Comparison of ENCODE assay signal across 18 cellular contexts in the genomic region with DNA sequence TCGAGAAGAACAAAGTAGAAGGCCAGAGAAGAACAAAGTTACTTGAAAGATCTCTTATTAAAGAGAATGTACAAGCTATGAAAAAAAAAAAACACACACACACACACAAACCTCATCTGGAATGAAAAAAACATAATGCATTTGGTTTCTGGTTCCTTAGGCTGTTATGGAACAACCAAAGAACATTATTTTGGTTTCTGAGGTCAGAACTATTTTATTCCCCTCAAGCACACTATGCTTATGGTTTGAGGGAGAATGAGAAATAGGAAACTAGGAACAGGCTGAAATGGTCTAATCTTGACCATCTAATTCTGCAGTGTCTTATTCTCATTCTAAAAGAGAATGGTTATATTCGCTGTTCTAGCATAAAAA. TPM values are rescaled to one million over a fixed set of nuclear protein-coding genes. Genes with fewer than 3 reads are reported as not detected.
DNase-seq lines count a peak whose midpoint lies in the region; ATAC-seq, FAIRE-seq and TF ChIP-seq lines count a peak whose summit lies in the region.
"Had no signal": no experiment of that assay in that cellular context is flagged by ENCODE, and none has a peak within 500 bp of the region (broad histone marks: within the 10 kb centered on the region; RNA-seq: fewer than 3 reads in every experiment).

No MANE protein-coding gene starts in this region.

- no peaks in the 10 kb centered on the region for H3K27me3 ChIP-seq in BLaER1 treated with 17β-estradiol and CSF1 and Interleukin-3, amounts not matched to agents 10 nM and 100 nM
- H3K27me3 ChIP-seq in psoas muscle (ENCODE audit: insufficient read depth in 3 of 3, low read length in 2 of 3): peaks cover 2 to 19% (median 3%) of the 10 kb centered on the region in 3 donors
- peaks cover 16% of the 10 kb centered on the region for H3K27me3 ChIP-seq in H7 (ENCODE audit: control insufficient read depth, insufficient read depth, low read length)

- 91 to 98% (median 93%) methylated on average over 2 of the region's 2 CpGs for WGBS in psoas muscle, 3 donors

- peak; percentile 33 for FAIRE-seq in GM12892 (lab: Jason Lieb, UNC)
- FAIRE-seq: G401.6, HTR-8/SVneo had no signal

- no peaks in the 10 kb centered on the region for H3K9me3 ChIP-seq in BLaER1 treated with 17β-estradiol and CSF1 and Interleukin-3, amounts not matched to agents 10 nM and 100 nM (replicated peaks in 1 of 11)
- no peaks in the 10 kb centered on the region for H3K9me3 ChIP-seq in psoas muscle

- H3K36me3 Mint-ChIP-seq in activated T-helper 17 cell treated with anti-CD3 and anti-CD28 coated beads, Interleukin-2, amount 50 U/mL, for 72 hours (ENCODE audit: low read depth): peaks cover 100% of the 10 kb centered on the region
- peaks cover 2 to 7% (median 6%) of the 10 kb centered on the region in 3 donors for H3K36me3 Mint-ChIP-seq in immature natural killer cell
- H3K36me3 Mint-ChIP-seq: mesothelial cell of epicardium had no signal

- no peak overlapping the region for H3K4me3 ChIP-seq in BLaER1 treated with 17β-estradiol and CSF1 and Interleukin-3, amounts not matched to agents 10 nM and 100 nM
- H3K4me3 ChIP-seq in psoas muscle (no peak overlapping the region), H7 (ENCODE audit: insufficient read depth, low read depth, low read length) (no peak overlapping the region)

- H3K9me3 Mint-ChIP-seq in activated T-helper 17 cell treated with anti-CD3 and anti-CD28 coated beads, Interleukin-2, amount 50 U/mL, for 72 hours: no peaks in the 10 kb centered on the region
- H3K9me3 Mint-ChIP-seq in immature natural killer cell: no peaks in the 10 kb centered on the region
- H3K9me3 Mint-ChIP-seq: CD14-positive monocyte, mesothelial cell of epicardium had no signal

- H3K27me3 Mint-ChIP-seq in activated T-helper 17 cell treated with anti-CD3 and anti-CD28 coated beads, Interleukin-2, amount 50 U/mL, for 72 hours: no peaks in the 10 kb centered on the region
- H3K27me3 Mint-ChIP-seq in immature natural killer cell (ENCODE audit: low read depth in 3 of 3): peaks cover 5 to 19% (median 18%) of the 10 kb centered on the region in 3 donors

- peaks cover 38 to 93% (median 72%) of the 10 kb centered on the region in 10 experiments for H3K4me1 ChIP-seq in BLaER1 treated with 17β-estradiol and CSF1 and Interleukin-3, amounts not matched to agents 10 nM and 100 nM
- H3K4me1 ChIP-seq in psoas muscle: peaks cover 6% of the 10 kb centered on the region

- ATAC-seq in activated T-helper 17 cell treated with anti-CD3 and anti-CD28 coated beads, Interleukin-2, amount 50 U/mL, for 72 hours (replicated peaks): no peak
- no peak for ATAC-seq in GM18858 (IDR thresholded peaks at IDR 0.05; ENCODE audit: unreplicated experiment)
- ATAC-seq in psoas muscle: no peak
- ATAC-seq: left lobe of liver had no signal

- H3K4me3 Mint-ChIP-seq in activated T-helper 17 cell treated with anti-CD3 and anti-CD28 coated beads, Interleukin-2, amount 50 U/mL, for 72 hours: peak overlapping the region; percentile 90
- peak overlapping the region in 3 of 5 donors; percentile 22 to 91 (median 68) for H3K4me3 Mint-ChIP-seq in immature natural killer cell
- H3K4me3 Mint-ChIP-seq: CD14-positive monocyte, mesothelial cell of epicardium had no signal

- H3K9ac ChIP-seq in BLaER1 treated with 17β-estradiol and CSF1 and Interleukin-3, amounts not matched to agents 10 nM and 100 nM: no peak overlapping the region

- H4K20me1 ChIP-seq in BLaER1 treated with 17β-estradiol and CSF1 and Interleukin-3, amounts not matched to agents 10 nM and 100 nM: peaks cover 0 to 100% (median 55%) of the 10 kb centered on the region in 11 experiments; a peak in 17 of 22 replicates

- H3K4me1 Mint-ChIP-seq in activated T-helper 17 cell treated with anti-CD3 and anti-CD28 coated beads, Interleukin-2, amount 50 U/mL, for 72 hours: peaks cover 38% of the 10 kb centered on the region
- peaks cover 67 to 85% of the 10 kb centered on the region in 2 donors for H3K4me1 Mint-ChIP-seq in immature natural killer cell

- no peak for TF ChIP-seq POLR2A in GM12892 (IDR thresholded peaks at IDR 0.05; ENCODE audit: low read depth, low read length)

- TF ChIP-seq CTCF in psoas muscle (IDR thresholded peaks at IDR 0.05): no peak

- H3K36me3 ChIP-seq in BLaER1 treated with 17β-estradiol and CSF1 and Interleukin-3, amounts not matched to agents 10 nM and 100 nM: peaks cover 0 to 98% (median 84%) of the 10 kb centered on the region in 11 experiments; a peak in 20 of 22 replicates
- no peaks in the 10 kb centered on the region for H3K36me3 ChIP-seq in psoas muscle (ENCODE audit: insufficient read depth in 1 of 2, low read depth in 1 of 2)
- H3K36me3 ChIP-seq in H7 (replicated peaks; ENCODE audit: control insufficient read depth, insufficient read depth, low read length): no peaks in the 10 kb centered on the region

- DNase-seq in GM12892 (ENCODE audit: insufficient read length): no peak
- DNase-seq in immature natural killer cell: no peak
- no peak for DNase-seq in psoas muscle
- no peak for DNase-seq in H7
- DNase-seq in SIG-M5 (lab: John Stamatoyannopoulos, UW): no peak
- DNase-seq: amygdala, DMS153, foreskin fibroblast, Karpas-422, NCI-H187 had no signal

- intact Hi-C loops in psoas muscle (cut with DNase I): loop anchor here in 1 of 2 donors (5.0 kb wide), 1 partner anchor 103 kb away; no protein-coding TSS in a partner anchor

- peak overlapping the region in 9 of 11 experiments; percentile 13 to 95 (median 51); a peak in 12 of 22 replicates for H3K4me2 ChIP-seq in BLaER1 treated with 17β-estradiol and CSF1 and Interleukin-3, amounts not matched to agents 10 nM and 100 nM

- peak overlapping the region; percentile 95 for H3K27ac Mint-ChIP-seq in activated T-helper 17 cell treated with anti-CD3 and anti-CD28 coated beads, Interleukin-2, amount 50 U/mL, for 72 hours
- peak overlapping the region; percentile 90 to 100 (median 98) for H3K27ac Mint-ChIP-seq in immature natural killer cell
- H3K27ac Mint-ChIP-seq: mesothelial cell of epicardium had no signal

- H3K27ac ChIP-seq in BLaER1 treated with 17β-estradiol and CSF1 and Interleukin-3, amounts not matched to agents 10 nM and 100 nM: no peak overlapping the region; a peak in 1 of 22 replicates
- no peak overlapping the region for H3K27ac ChIP-seq in psoas muscle

RNA-seq across cellular contexts. Expression of a gene that starts 8.8 kb away (rescaled TPM):
- 12.7 TPM for polyA plus RNA-seq in GM12892 (2012; ENCODE audit: missing spikeins)
- 100 to 1,000 TPM; 138 to 149 TPM for total RNA-seq in activated T-helper 17 cell treated with anti-CD3 and anti-CD28 coated beads, Interleukin-2, amount 50 U/mL, for 72 hours
- polyA plus RNA-seq in immature natural killer cell (10 to 100 TPM; 25.3 to 77.0 (median 33.0) TPM), psoas muscle (under 1 TPM; 0.33 to 0.72 (median 0.36) TPM)
- total RNA-seq in psoas muscle: 1 to 10 TPM; 1.3 to 2.0 (median 1.7) TPM
- 1.7 and 2.4 TPM in 2 replicates for total RNA-seq in H7 (2014; rRNA removed; shearing (Covaris generic))

Comparison
In these comparisons a context has a peak if more than half of its experiments do, and no peak if none do; other contexts are left out.
1. RNA of a gene that starts 8.8 kb away (total RNA-seq): 138 to 149 TPM in activated T-helper 17 cell treated with anti-CD3 and anti-CD28 coated beads, Interleukin-2, amount 50 U/mL, for 72 hours; 1.7 to 2.4 TPM in H7 and 1.3 to 2.0 TPM in psoas muscle; every median in the first group is over 10 times any median in the second.